In genomic region chr6:37785002-37785687, GRCh38 we compare ENCODE assay signal across 1 cellular context.
TF ChIP-seq lines count a peak whose summit lies in the region.

No MANE protein-coding gene starts in this region.

TF ChIP-seq in GM23338, 12 proteins besides CTCF, POLR2A, EP300 and RAD21 (continued from another document):
- no peak for TF ChIP-seq ZNF462 (CRISPR knock-in tag; IDR thresholded peaks at IDR 0.05)
- no peak for TF ChIP-seq JUNB (IDR thresholded peaks at IDR 0.05; ENCODE audit: unreplicated experiment)
- no peak for TF ChIP-seq NANOG (IDR thresholded peaks at IDR 0.05; ENCODE audit: borderline replicate concordance)
- no peak for TF ChIP-seq REST (IDR thresholded peaks at IDR 0.05; ENCODE audit: unreplicated experiment)
- no peak for TF ChIP-seq ZNF331 (CRISPR knock-in tag; IDR thresholded peaks at IDR 0.05; ENCODE audit: low read depth)
- no peak for TF ChIP-seq ZNF114 (CRISPR knock-in tag; IDR thresholded peaks at IDR 0.05)
- no peak for TF ChIP-seq POLR2AphosphoS5 (IDR thresholded peaks at IDR 0.05; ENCODE audit: low read depth)
